Comparison of ENCODE assay signal across 1 cellular context in genomic region chr10:95467162-95467599, GRCh38.
TF ChIP-seq lines count a peak whose summit lies in the region.

No MANE protein-coding gene starts in this region.

TF ChIP-seq in HEK293, 187 proteins besides CTCF, POLR2A, EP300 and RAD21 (continued from another document and continues in another):
- no peak for TF ChIP-seq ZNF792 (tag by site-specific recombination; IDR thresholded peaks at IDR 0.05)
- no peak for TF ChIP-seq ZNF16 (tag by site-specific recombination; IDR thresholded peaks at IDR 0.05; ENCODE audit: low read depth)
- no peak for TF ChIP-seq ZNF350 (tag by site-specific recombination; IDR thresholded peaks at IDR 0.05)
- TF ChIP-seq ZNF114 (tag by site-specific recombination; IDR thresholded peaks at IDR 0.05), result no peak
- no peak for TF ChIP-seq ZNF777 (tag by site-specific recombination; IDR thresholded peaks at IDR 0.05; ENCODE audit: borderline replicate concordance)
- no peak for TF ChIP-seq ZNF621 (tag by site-specific recombination; IDR thresholded peaks at IDR 0.05)
- TF ChIP-seq ZNF404 (tag by site-specific recombination; IDR thresholded peaks at IDR 0.05), result no peak
- 0 out of 2 replicates have a peak, but pooled peaks have one; percentile 35 for TF ChIP-seq TRIM28 (IDR thresholded peaks at IDR 0.05; ENCODE audit: borderline replicate concordance, low read length)
- TF ChIP-seq, protein P1, sequence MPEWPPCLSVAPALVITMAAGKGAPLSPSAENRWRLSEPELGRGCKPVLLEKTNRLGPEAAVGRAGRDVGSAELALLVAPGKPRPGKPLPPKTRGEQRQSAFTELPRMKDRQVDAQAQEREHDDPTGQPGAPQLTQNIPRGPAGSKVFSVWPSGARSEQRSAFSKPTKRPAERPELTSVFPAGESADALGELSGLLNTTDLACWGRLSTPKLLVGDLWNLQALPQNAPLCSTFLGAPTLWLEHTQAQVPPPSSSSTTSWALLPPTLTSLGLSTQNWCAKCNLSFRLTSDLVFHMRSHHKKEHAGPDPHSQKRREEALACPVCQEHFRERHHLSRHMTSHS (tag by site-specific recombination; IDR thresholded peaks at IDR 0.05), result no peak
- 0 out of 2 replicates have a peak, but pooled peaks have one; percentile 43 for TF ChIP-seq ZXDB (tag by site-specific recombination; IDR thresholded peaks at IDR 0.05)
- TF ChIP-seq ZNF843 (tag by site-specific recombination; IDR thresholded peaks at IDR 0.05), result no peak
- TF ChIP-seq AEBP2 (tag by site-specific recombination; IDR thresholded peaks at IDR 0.05; ENCODE audit: borderline replicate concordance), result no peak
- no peak for TF ChIP-seq PRDM2 (tag by site-specific recombination; IDR thresholded peaks at IDR 0.05; ENCODE audit: borderline replicate concordance)
- peak; percentile 64 for TF ChIP-seq ZBTB8A (tag by site-specific recombination; IDR thresholded peaks at IDR 0.05)
- no peak for TF ChIP-seq IKZF3 (tag by site-specific recombination; IDR thresholded peaks at IDR 0.05)
- TF ChIP-seq ZNF530 (tag by site-specific recombination; IDR thresholded peaks at IDR 0.05; ENCODE audit: low read depth), result no peak
- TF ChIP-seq ZNF830 (tag by site-specific recombination; IDR thresholded peaks at IDR 0.05; ENCODE audit: low read depth), result no peak
- TF ChIP-seq KLF16 (tag by site-specific recombination; IDR thresholded peaks at IDR 0.05), result no peak
- TF ChIP-seq ZNF362 (tag by site-specific recombination; IDR thresholded peaks at IDR 0.05), result no peak
- no peak for TF ChIP-seq ZNF560 (tag by site-specific recombination; IDR thresholded peaks at IDR 0.05; ENCODE audit: borderline replicate concordance)
- TF ChIP-seq YY1 (tag by site-specific recombination; IDR thresholded peaks at IDR 0.05), result no peak
- TF ChIP-seq HOXD13 (CRISPR knock-in tag; IDR thresholded peaks at IDR 0.05; ENCODE audit: borderline replicate concordance), result no peak
- TF ChIP-seq ZNF571 (tag by site-specific recombination; IDR thresholded peaks at IDR 0.05), result no peak
- no peak for TF ChIP-seq GFI1B (tag by site-specific recombination; IDR thresholded peaks at IDR 0.05)
- no peak for TF ChIP-seq ZNF223 (tag by site-specific recombination; IDR thresholded peaks at IDR 0.05)
- peak; percentile 66; the same call in 1 of the 2 replicates for TF ChIP-seq ZSCAN30 (tag by site-specific recombination; IDR thresholded peaks at IDR 0.05)
- TF ChIP-seq ZIC2 (tag by site-specific recombination; IDR thresholded peaks at IDR 0.05), result peak; percentile 98
- no peak for TF ChIP-seq ZNF26 (tag by site-specific recombination; IDR thresholded peaks at IDR 0.05)
- peak; percentile 71; the same call in 1 of the 2 replicates for TF ChIP-seq ZNF561 (tag by site-specific recombination; IDR thresholded peaks at IDR 0.05; ENCODE audit: borderline replicate concordance)
- no peak for TF ChIP-seq GLIS2 (tag by site-specific recombination; IDR thresholded peaks at IDR 0.05)
- no peak for TF ChIP-seq ZNF140 (tag by site-specific recombination; IDR thresholded peaks at IDR 0.05)
- TF ChIP-seq, protein P2, sequence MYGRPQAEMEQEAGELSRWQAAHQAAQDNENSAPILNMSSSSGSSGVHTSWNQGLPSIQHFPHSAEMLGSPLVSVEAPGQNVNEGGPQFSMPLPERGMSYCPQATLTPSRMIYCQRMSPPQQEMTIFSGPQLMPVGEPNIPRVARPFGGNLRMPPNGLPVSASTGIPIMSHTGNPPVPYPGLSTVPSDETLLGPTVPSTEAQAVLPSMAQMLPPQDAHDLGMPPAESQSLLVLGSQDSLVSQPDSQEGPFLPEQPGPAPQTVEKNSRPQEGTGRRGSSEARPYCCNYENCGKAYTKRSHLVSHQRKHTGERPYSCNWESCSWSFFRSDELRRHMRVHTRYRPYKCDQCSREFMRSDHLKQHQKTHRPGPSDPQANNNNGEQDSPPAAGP (tag by site-specific recombination; IDR thresholded peaks at IDR 0.05), result no peak
- TF ChIP-seq ZNF18 (tag by site-specific recombination; IDR thresholded peaks at IDR 0.05), result peak; percentile 15; the same call in 1 of the 2 replicates
- TF ChIP-seq ZNF48 (tag by site-specific recombination; IDR thresholded peaks at IDR 0.05), result no peak
- TF ChIP-seq ZNF112 (tag by site-specific recombination; IDR thresholded peaks at IDR 0.05), result no peak
- TF ChIP-seq ATF2 (tag by site-specific recombination; IDR thresholded peaks at IDR 0.05; ENCODE audit: low read depth), result no peak
- TF ChIP-seq, protein P3, sequence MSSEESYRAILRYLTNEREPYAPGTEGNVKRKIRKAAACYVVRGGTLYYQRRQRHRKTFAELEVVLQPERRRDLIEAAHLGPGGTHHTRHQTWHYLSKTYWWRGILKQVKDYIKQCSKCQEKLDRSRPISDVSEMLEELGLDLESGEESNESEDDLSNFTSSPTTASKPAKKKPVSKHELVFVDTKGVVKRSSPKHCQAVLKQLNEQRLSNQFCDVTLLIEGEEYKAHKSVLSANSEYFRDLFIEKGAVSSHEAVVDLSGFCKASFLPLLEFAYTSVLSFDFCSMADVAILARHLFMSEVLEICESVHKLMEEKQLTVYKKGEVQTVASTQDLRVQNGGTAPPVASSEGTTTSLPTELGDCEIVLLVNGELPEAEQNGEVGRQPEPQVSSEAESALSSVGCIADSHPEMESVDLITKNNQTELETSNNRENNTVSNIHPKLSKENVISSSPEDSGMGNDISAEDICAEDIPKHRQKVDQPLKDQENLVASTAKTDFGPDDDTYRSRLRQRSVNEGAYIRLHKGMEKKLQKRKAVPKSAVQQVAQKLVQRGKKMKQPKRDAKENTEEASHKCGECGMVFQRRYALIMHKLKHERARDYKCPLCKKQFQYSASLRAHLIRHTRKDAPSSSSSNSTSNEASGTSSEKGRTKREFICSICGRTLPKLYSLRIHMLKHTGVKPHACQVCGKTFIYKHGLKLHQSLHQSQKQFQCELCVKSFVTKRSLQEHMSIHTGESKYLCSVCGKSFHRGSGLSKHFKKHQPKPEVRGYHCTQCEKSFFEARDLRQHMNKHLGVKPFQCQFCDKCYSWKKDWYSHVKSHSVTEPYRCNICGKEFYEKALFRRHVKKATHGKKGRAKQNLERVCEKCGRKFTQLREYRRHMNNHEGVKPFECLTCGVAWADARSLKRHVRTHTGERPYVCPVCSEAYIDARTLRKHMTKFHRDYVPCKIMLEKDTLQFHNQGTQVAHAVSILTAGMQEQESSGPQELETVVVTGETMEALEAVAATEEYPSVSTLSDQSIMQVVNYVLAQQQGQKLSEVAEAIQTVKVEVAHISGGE (tag by site-specific recombination; conservative IDR thresholded peaks at IDR 0.05; ENCODE audit: low read depth), result no peak
- TF ChIP-seq, protein P4, sequence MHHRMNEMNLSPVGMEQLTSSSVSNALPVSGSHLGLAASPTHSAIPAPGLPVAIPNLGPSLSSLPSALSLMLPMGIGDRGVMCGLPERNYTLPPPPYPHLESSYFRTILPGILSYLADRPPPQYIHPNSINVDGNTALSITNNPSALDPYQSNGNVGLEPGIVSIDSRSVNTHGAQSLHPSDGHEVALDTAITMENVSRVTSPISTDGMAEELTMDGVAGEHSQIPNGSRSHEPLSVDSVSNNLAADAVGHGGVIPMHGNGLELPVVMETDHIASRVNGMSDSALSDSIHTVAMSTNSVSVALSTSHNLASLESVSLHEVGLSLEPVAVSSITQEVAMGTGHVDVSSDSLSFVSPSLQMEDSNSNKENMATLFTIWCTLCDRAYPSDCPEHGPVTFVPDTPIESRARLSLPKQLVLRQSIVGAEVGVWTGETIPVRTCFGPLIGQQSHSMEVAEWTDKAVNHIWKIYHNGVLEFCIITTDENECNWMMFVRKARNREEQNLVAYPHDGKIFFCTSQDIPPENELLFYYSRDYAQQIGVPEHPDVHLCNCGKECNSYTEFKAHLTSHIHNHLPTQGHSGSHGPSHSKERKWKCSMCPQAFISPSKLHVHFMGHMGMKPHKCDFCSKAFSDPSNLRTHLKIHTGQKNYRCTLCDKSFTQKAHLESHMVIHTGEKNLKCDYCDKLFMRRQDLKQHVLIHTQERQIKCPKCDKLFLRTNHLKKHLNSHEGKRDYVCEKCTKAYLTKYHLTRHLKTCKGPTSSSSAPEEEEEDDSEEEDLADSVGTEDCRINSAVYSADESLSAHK (tag by site-specific recombination; IDR thresholded peaks at IDR 0.05), result no peak
- no peak for TF ChIP-seq SALL2 (tag by site-specific recombination; IDR thresholded peaks at IDR 0.05; ENCODE audit: borderline replicate concordance)
- no peak for TF ChIP-seq ZNF555 (tag by site-specific recombination; conservative IDR thresholded peaks at IDR 0.05)
